ENCODE assay signal across 24 cellular contexts in genomic region chr2:14693874-14694273, GRCh38.
"Had no signal": no experiment of that assay in that cellular context is flagged by ENCODE, and none has a peak within 500 bp of the region (broad histone marks: within the 10 kb centered on the region; RNA-seq: fewer than 3 reads in every experiment).

No MANE protein-coding gene starts in this region.

- DNase-seq: cortex of kidney; effector memory CD8-positive, alpha-beta T cell; erythroblast; hypothalamus; immature natural killer cell; islet precursor cell; kidney glomerular epithelial cell; natural killer cell; occipital lobe; ovary; posterior cingulate gyrus; psoas muscle; right cardiac atrium; spleen; stimulated activated CD4-positive, alpha-beta T cell treated with anti-CD3 and anti-CD28 coated beads, Interleukin-4, amount 100 ng/mL, for 4 hours; upper lobe of left lung had no signal

- ATAC-seq: effector memory CD8-positive, alpha-beta T cell; natural killer cell; psoas muscle; right cardiac atrium; stimulated activated memory B cell treated with anti-CD40 and anti-IgM and Interleukin-4, amounts not matched to agents 10 μg/mL and 1 μg/mL and 100 μg/mL, for 72 hours had no signal

- FAIRE-seq: endometrium, frontal cortex, urothelium cell line had no signal

- H3K27me3 ChIP-seq: ovary, spleen, tibial nerve, upper lobe of left lung had no signal

- H3K27ac ChIP-seq: ovary, psoas muscle, skin epidermis, spleen, thoracic aorta, tibial nerve, upper lobe of left lung had no signal

- H3K4me1 ChIP-seq: psoas muscle, spleen, tibial nerve, upper lobe of left lung had no signal

- H3K9me3 ChIP-seq: ovary, psoas muscle, thoracic aorta, upper lobe of left lung had no signal

- H3K36me3 ChIP-seq: ovary, spleen, thoracic aorta, tibial nerve, upper lobe of left lung had no signal

- H3K4me3 ChIP-seq: lung, ovary, psoas muscle, skin epidermis, spleen, thoracic aorta, tibial nerve, upper lobe of left lung had no signal
